Comparison of ENCODE assay signal across 10 cellular contexts in genomic region chrX:113522814-113523213, GRCh38.
A peak's percentile ranks its signal among the peaks of the same experiment; 100 is the strongest.
DNase-seq lines count a peak whose midpoint lies in the region; ATAC-seq and TF ChIP-seq lines count a peak whose summit lies in the region.
"Had no signal": no experiment of that assay in that cellular context is flagged by ENCODE, and none has a peak within 500 bp of the region (broad histone marks: within the 10 kb centered on the region; RNA-seq: fewer than 3 reads in every experiment).

No MANE protein-coding gene starts in this region.

- WGBS in stomach, 5 donors: 33 to 54% (median 42%) methylated on average over 3 of the region's 3 CpGs

- H3K27me3 ChIP-seq in stomach: no peaks in the 10 kb centered on the region
- peaks cover 0 to 3% (median 0%) of the 10 kb centered on the region in 3 donors for H3K27me3 ChIP-seq in gastrocnemius medialis

- no peak overlapping the region; the same call in 1 of the 2 replicates for H3K27ac Mint-ChIP-seq in HFFc6

- H3K4me3 ChIP-seq in stomach: no peak overlapping the region
- H3K4me3 ChIP-seq in gastrocnemius medialis: no peak overlapping the region

- no peaks in the 10 kb centered on the region for H3K36me3 Mint-ChIP-seq in HFFc6 (ENCODE audit: low read depth)

- no peaks in the 10 kb centered on the region for H3K36me3 ChIP-seq in stomach
- H3K36me3 ChIP-seq in gastrocnemius medialis: no peaks in the 10 kb centered on the region

- no peaks in the 10 kb centered on the region for H3K27me3 Mint-ChIP-seq in HFFc6 (ENCODE audit: insufficient read depth)

- no peak overlapping the region for H3K27ac ChIP-seq in stomach
- H3K27ac ChIP-seq in gastrocnemius medialis: no peak overlapping the region

- TF ChIP-seq CTCF in HFFc6 (IDR thresholded peaks at IDR 0.05) (no peak), stomach (IDR thresholded peaks at IDR 0.05) (no peak), gastrocnemius medialis (IDR thresholded peaks at IDR 0.05 in 4 of 5, conservative IDR thresholded peaks at IDR 0.05 in 1 of 5) (no peak)

- H3K4me1 Mint-ChIP-seq in HFFc6 (ENCODE audit: low read depth): peaks cover 6% of the 10 kb centered on the region; the same call in 1 of the 2 replicates

- intact Hi-C loops in stomach (cut with DNase I; ENCODE audit: low total_unique reads): no loop called here
- intact Hi-C loops in left cardiac atrium (cut with DNase I): no loop called here
- intact Hi-C loops in gastrocnemius medialis (cut with DNase I; ENCODE audit: low total_unique reads): no loop called here

- TF ChIP-seq EP300 in stomach (IDR thresholded peaks at IDR 0.05): no peak

- DNase-seq in HFFc6: no peak
- DNase-seq in dermis blood vessel endothelial cell: peak; percentile 24
- DNase-seq in stomach: no peak
- DNase-seq in left cardiac atrium: no peak
- no peak for DNase-seq in stimulated activated CD4-positive, alpha-beta T cell treated with anti-CD3 and anti-CD28 coated beads, Interleukin-4, amount 100 ng/mL, for 1 hour
- no peak for DNase-seq in gastrocnemius medialis
- DNase-seq: activated T-cell treated with anti-CD3 and anti-CD28 coated beads, Interleukin-2, amount 50 U/mL, for 4 hours; SK-N-SH had no signal

- peak overlapping the region; percentile 57; the same call in 1 of the 2 replicates for H3K4me3 Mint-ChIP-seq in HFFc6
- H3K4me3 Mint-ChIP-seq: activated T-cell treated with anti-CD3 and anti-CD28 coated beads, Interleukin-2, amount 50 U/mL, for 4 hours had no signal

- no peak for TF ChIP-seq POLR2A in stomach (IDR thresholded peaks at IDR 0.05)
- TF ChIP-seq POLR2A in gastrocnemius medialis (IDR thresholded peaks at IDR 0.05): no peak

- ATAC-seq in GM18861 (IDR thresholded peaks at IDR 0.05; ENCODE audit: unreplicated experiment) (peak; percentile 99), HG03442 (IDR thresholded peaks at IDR 0.05; ENCODE audit: unreplicated experiment) (peak; percentile 99), left cardiac atrium (no peak), gastrocnemius medialis (no peak)
- ATAC-seq: activated T-cell treated with anti-CD3 and anti-CD28 coated beads, Interleukin-2, amount 50 U/mL, for 4 hours had no signal

- H3K4me1 ChIP-seq in stomach: no peaks in the 10 kb centered on the region
- no peaks in the 10 kb centered on the region for H3K4me1 ChIP-seq in gastrocnemius medialis

- H3K9me3 ChIP-seq in stomach: no peaks in the 10 kb centered on the region
- H3K9me3 ChIP-seq in gastrocnemius medialis: no peaks in the 10 kb centered on the region
- H3K9me3 ChIP-seq: SK-N-SH had no signal

- in situ Hi-C loops in gastrocnemius medialis (cut with MboI; ENCODE audit: low sequenced_read_pairs in 4 of 4): no loop called here

- H3K9me3 Mint-ChIP-seq in HFFc6: no peaks in the 10 kb centered on the region
- H3K9me3 Mint-ChIP-seq: activated T-cell treated with anti-CD3 and anti-CD28 coated beads, Interleukin-2, amount 50 U/mL, for 4 hours had no signal

Comparison
In these comparisons a context has a peak if more than half of its experiments do, and no peak if none do; other contexts are left out.
1. ATAC-seq: peak in GM18861 (single experiment) and HG03442 (single experiment); none in left cardiac atrium (0 of 2) and gastrocnemius medialis (0 of 2).